Comparison of ENCODE assay signal across 28 cellular contexts in genomic region chr12:131600160-131600532, GRCh38.
"Had no signal": no experiment of that assay in that cellular context is flagged by ENCODE, and none has a peak within 500 bp of the region (broad histone marks: within the 10 kb centered on the region; RNA-seq: fewer than 3 reads in every experiment).

No MANE protein-coding gene starts in this region.

- H3K4me1 ChIP-seq: foreskin keratinocyte, gastrocnemius medialis had no signal

- H3K27ac ChIP-seq: esophagus muscularis mucosa, foreskin keratinocyte, gastrocnemius medialis, heart left ventricle had no signal

- H3K36me3 ChIP-seq: esophagus muscularis mucosa, gastrocnemius medialis, heart left ventricle, WERI-Rb-1 had no signal

- H3K4me3 ChIP-seq: esophagus muscularis mucosa, gastrocnemius medialis, heart left ventricle had no signal

- H3K9me3 ChIP-seq: esophagus muscularis mucosa, gastrocnemius medialis, heart left ventricle had no signal

- H3K27me3 Mint-ChIP-seq: activated CD8-positive, alpha-beta T cell treated with anti-CD3 and anti-CD28 coated beads for 36 hours; activated naive CD8-positive, alpha-beta T cell; activated T-helper 17 cell treated with anti-CD3 and anti-CD28 coated beads, Interleukin-2, amount 50 U/mL, for 72 hours; effector memory CD8-positive, alpha-beta T cell; T-helper 17 cell had no signal

- DNase-seq: activated B cell treated with CpG ODN at 0.5 μM for 24 hours; activated CD4-positive, alpha-beta T cell treated with anti-CD3 and anti-CD28 coated beads for 48 hours; activated CD4-positive, alpha-beta T cell treated with anti-CD3 and anti-CD28 coated beads, Interleukin-2, amount 50 U/mL, for 1 hour; activated CD4-positive, alpha-beta T cell treated with anti-CD3 and anti-CD28 coated beads, Interleukin-2, amount 50 U/mL, for 48 hours; activated CD8-positive, alpha-beta memory T cell treated with anti-CD3 and anti-CD28 coated beads for 24 hours; activated CD8-positive, alpha-beta T cell treated with anti-CD3 and anti-CD28 coated beads for 36 hours; activated effector memory CD4-positive, alpha-beta T cell treated with Interleukin-2 at 50 U/mL for 16 hours; activated gamma-delta T cell treated with Interleukin-2 at 50 U/mL for 16 hours; activated naive CD4-positive, alpha-beta T cell treated with anti-CD3 and anti-CD28 coated beads, Interleukin-2, amount 50 U/mL, for 16 hours; activated naive CD4-positive, alpha-beta T cell treated with Interleukin-2 at 50 U/mL for 16 hours; activated T-cell treated with anti-CD3 and anti-CD28 coated beads, Interleukin-2, amount 50 U/mL, for 4 hours; amniotic stem cell; anterior cingulate cortex; cortex of kidney; dermis blood vessel endothelial cell; effector CD4-positive, alpha-beta T cell; effector memory CD8-positive, alpha-beta T cell; erythroblast; foreskin keratinocyte; gastrocnemius medialis; heart left ventricle; T-helper 17 cell; T1000; WERI-Rb-1 had no signal

- H3K4me3 Mint-ChIP-seq: activated B cell treated with CpG ODN at 0.5 μM for 24 hours; activated CD8-positive, alpha-beta T cell treated with anti-CD3 and anti-CD28 coated beads for 36 hours; activated naive CD8-positive, alpha-beta T cell; activated T-cell treated with anti-CD3 and anti-CD28 coated beads, Interleukin-2, amount 50 U/mL, for 4 hours; activated T-helper 17 cell treated with anti-CD3 and anti-CD28 coated beads, Interleukin-2, amount 50 U/mL, for 72 hours; T-helper 17 cell; T-helper 2 cell treated with Interferon-gamma antibody and Interleukin-4, amounts not matched to agents 5 μg/mL and 100 μg/mL, for 36 hours had no signal

- H3K36me3 Mint-ChIP-seq: activated naive CD8-positive, alpha-beta T cell had no signal

- H3K9me3 Mint-ChIP-seq: activated B cell treated with CpG ODN at 0.5 μM for 24 hours; activated CD8-positive, alpha-beta T cell treated with anti-CD3 and anti-CD28 coated beads for 36 hours; activated T-cell treated with anti-CD3 and anti-CD28 coated beads, Interleukin-2, amount 50 U/mL, for 4 hours; activated T-helper 17 cell treated with anti-CD3 and anti-CD28 coated beads, Interleukin-2, amount 50 U/mL, for 72 hours; effector memory CD8-positive, alpha-beta T cell had no signal

- H3K27ac Mint-ChIP-seq: activated B cell treated with CpG ODN at 0.5 μM for 24 hours; activated CD8-positive, alpha-beta T cell treated with anti-CD3 and anti-CD28 coated beads for 36 hours; activated naive CD8-positive, alpha-beta T cell; activated T-helper 17 cell treated with anti-CD3 and anti-CD28 coated beads, Interleukin-2, amount 50 U/mL, for 72 hours; T-helper 17 cell; T-helper 2 cell treated with Interferon-gamma antibody and Interleukin-4, amounts not matched to agents 5 μg/mL and 100 μg/mL, for 36 hours had no signal
